Comparison of ENCODE assay signal across 18 cellular contexts in genomic region chr14:33631021-33631420, GRCh38.
A peak's percentile ranks its signal among the peaks of the same experiment; 100 is the strongest.
DNase-seq lines count a peak whose midpoint lies in the region; ATAC-seq and TF ChIP-seq lines count a peak whose summit lies in the region.
"Had no signal": no experiment of that assay in that cellular context is flagged by ENCODE, and none has a peak within 500 bp of the region (broad histone marks: within the 10 kb centered on the region; RNA-seq: fewer than 3 reads in every experiment).

No MANE protein-coding gene starts in this region.

- H3K79me2 ChIP-seq in SK-N-SH (ENCODE audit: insufficient read depth) (no peaks in the 10 kb centered on the region), GM23338 (replicated peaks; ENCODE audit: insufficient read depth) (no peaks in the 10 kb centered on the region)

- H3K4me2 ChIP-seq in SK-N-SH (no peak overlapping the region), GM23338 (peak overlapping the region; percentile 58; the same call in 1 of the 2 replicates)
- H3K4me2 ChIP-seq: BLaER1 had no signal

- H3F3A ChIP-seq in SK-N-SH (replicated peaks; ENCODE audit: insufficient read depth) (no peaks in the 10 kb centered on the region), GM23338 (replicated peaks; ENCODE audit: low read depth) (no peaks in the 10 kb centered on the region)

- DNase-seq in SK-N-SH (no peak), GM23338 (ENCODE audit: low spot score) (no peak), fibroblast of the aortic adventitia (ENCODE audit: low read depth) (peak; percentile 17), SIG-M5 treated with dmso at 0.1 percent for 504 hours (lab: John Stamatoyannopoulos, UW; ENCODE audit: unreplicated experiment) (no peak), heart left ventricle (no peak), glutamatergic neuron (no peak)
- no peak for DNase-seq in effector memory CD8-positive, alpha-beta T cell
- DNase-seq: Caco-2; CD4-positive, CD25-positive, alpha-beta regulatory T cell; CD8-positive, alpha-beta T cell; DMS153; DND-41; HCEC 1CT had no signal

- H3K4me3 ChIP-seq in SK-N-SH (ENCODE audit: low read depth in 2 of 2, low read length in 1 of 2) (no peak overlapping the region), GM23338 (no peak overlapping the region), fibroblast of the aortic adventitia (ENCODE audit: low read depth, low read length) (no peak overlapping the region), heart left ventricle (no peak overlapping the region)
- H3K4me3 ChIP-seq: BLaER1 had no signal

- H3K4me3 Mint-ChIP-seq in GM23338: no peak overlapping the region
- H3K4me3 Mint-ChIP-seq in effector memory CD8-positive, alpha-beta T cell: no peak overlapping the region
- no peak overlapping the region for H3K4me3 Mint-ChIP-seq in glutamatergic neuron (ENCODE audit: unreplicated experiment)
- H3K4me3 Mint-ChIP-seq: B cell; CD4-positive, CD25-positive, alpha-beta regulatory T cell; CD8-positive, alpha-beta T cell had no signal

- H3K27ac Mint-ChIP-seq in GM23338 (no peak overlapping the region; the same call in 1 of the 2 replicates), glutamatergic neuron (ENCODE audit: unreplicated experiment) (no peak overlapping the region)
- no peak overlapping the region for H3K27ac Mint-ChIP-seq in effector memory CD8-positive, alpha-beta T cell
- H3K27ac Mint-ChIP-seq: B cell; CD4-positive, CD25-positive, alpha-beta regulatory T cell; CD8-positive, alpha-beta T cell had no signal

- H2AFZ ChIP-seq in SK-N-SH (ENCODE audit: low read depth): no peak overlapping the region
- H2AFZ ChIP-seq in GM23338: no peak overlapping the region

- no peak for TF ChIP-seq POLR2A in heart left ventricle (IDR thresholded peaks at IDR 0.05)

- H3K27me3 ChIP-seq in SK-N-SH (ENCODE audit: insufficient read depth) (no peaks in the 10 kb centered on the region), GM23338 (ENCODE audit: insufficient read depth) (no peaks in the 10 kb centered on the region), heart left ventricle (no peaks in the 10 kb centered on the region)
- H3K27me3 ChIP-seq: BLaER1 had no signal

- no peak for TF ChIP-seq RAD21 in SK-N-SH (IDR thresholded peaks at IDR 0.05; ENCODE audit: low read length)

- no peaks in the 10 kb centered on the region for H3K4me1 ChIP-seq in SK-N-SH (ENCODE audit: control insufficient read depth in 1 of 2, insufficient read depth in 2 of 2, low read depth in 1 of 2, low read length in 1 of 2)
- peaks cover 17% of the 10 kb centered on the region for H3K4me1 ChIP-seq in GM23338 (ENCODE audit: insufficient read depth)
- no peaks in the 10 kb centered on the region for H3K4me1 ChIP-seq in heart left ventricle
- H3K4me1 ChIP-seq: BLaER1, Caco-2 had no signal

- CTCF ChIA-PET in SK-N-SH (lab: Yijun Ruan, JAX): interaction anchor here (1.1 kb wide), 1 partner anchor 17 kb away, joined by 4 read pairs; no protein-coding TSS in a partner anchor

- intact Hi-C loops in heart left ventricle (cut with DNase I): no loop called here

- H3K9ac ChIP-seq in SK-N-SH: no peak overlapping the region
- H3K9ac ChIP-seq: BLaER1 had no signal

- TF ChIP-seq CTCF in SK-N-SH (IDR thresholded peaks at IDR 0.05) (no peak), GM23338 (conservative IDR thresholded peaks at IDR 0.05; ENCODE audit: low read depth in 2 of 2) (no peak), fibroblast of the aortic adventitia (IDR thresholded peaks at IDR 0.05; ENCODE audit: insufficient read depth, low read length) (no peak), heart left ventricle (IDR thresholded peaks at IDR 0.05) (no peak), glutamatergic neuron (IDR thresholded peaks at IDR 0.05; ENCODE audit: partially characterized antibody, unreplicated experiment) (no peak)

- ATAC-seq in SK-N-SH treated with all-trans-retinoic acid at 6 μM for 48 hours: no peak
- no peak for ATAC-seq in GM23338
- no peak for ATAC-seq in effector memory CD8-positive, alpha-beta T cell (replicated peaks)
- no peak for ATAC-seq in heart left ventricle
- ATAC-seq: CD8-positive, alpha-beta T cell had no signal

- H4K20me1 ChIP-seq in SK-N-SH (ENCODE audit: insufficient read depth) (no peaks in the 10 kb centered on the region), GM23338 (replicated peaks; ENCODE audit: insufficient read depth) (no peaks in the 10 kb centered on the region)
- H4K20me1 ChIP-seq: BLaER1 had no signal

- TF ChIP-seq EP300 in SK-N-SH (IDR thresholded peaks at IDR 0.05; ENCODE audit: borderline replicate concordance in 1 of 2, low read depth in 1 of 2, low read length in 1 of 2): no peak

- H3K36me3 Mint-ChIP-seq in GM23338 (ENCODE audit: low read depth) (no peaks in the 10 kb centered on the region), glutamatergic neuron (ENCODE audit: unreplicated experiment) (no peaks in the 10 kb centered on the region)
- no peaks in the 10 kb centered on the region for H3K36me3 Mint-ChIP-seq in effector memory CD8-positive, alpha-beta T cell (ENCODE audit: insufficient read depth)
- H3K36me3 Mint-ChIP-seq: CD4-positive, CD25-positive, alpha-beta regulatory T cell; CD8-positive, alpha-beta T cell had no signal

- POLR2A ChIA-PET in SK-N-SH (lab: Yijun Ruan, JAX): no interaction called here

- H3K9me3 Mint-ChIP-seq in GM23338 (no peaks in the 10 kb centered on the region), glutamatergic neuron (ENCODE audit: unreplicated experiment) (peaks cover 2% of the 10 kb centered on the region)
- H3K9me3 Mint-ChIP-seq in effector memory CD8-positive, alpha-beta T cell: peaks cover 0 to 9% of the 10 kb centered on the region in 2 donors
- H3K9me3 Mint-ChIP-seq: CD8-positive, alpha-beta T cell had no signal

- 76% methylated on average over 1 of the region's 1 CpG for WGBS in SK-N-SH (ENCODE audit: low lambda C conversion rate)
- WGBS in heart left ventricle, 4 donors: 88 to 97% (median 90%) methylated on average over 1 of the region's 1 CpG

- H3K9me2 ChIP-seq in SK-N-SH (no peaks in the 10 kb centered on the region), GM23338 (ENCODE audit: insufficient read depth) (peaks cover 4% of the 10 kb centered on the region; the same call in 1 of the 2 replicates)

- no peak overlapping the region for H3K27ac ChIP-seq in SK-N-SH (ENCODE audit: low read depth in 2 of 2, low read length in 1 of 2)
- H3K27ac ChIP-seq in GM23338 (ENCODE audit: low read depth): no peak overlapping the region
- H3K27ac ChIP-seq in heart left ventricle: no peak overlapping the region
- H3K27ac ChIP-seq: 22Rv1, BLaER1, C4-2B had no signal

- no peaks in the 10 kb centered on the region for H3K9me3 ChIP-seq in SK-N-SH
- H3K9me3 ChIP-seq in heart left ventricle: no peaks in the 10 kb centered on the region
- H3K9me3 ChIP-seq: BLaER1, Caco-2 had no signal

- H3K36me3 ChIP-seq in SK-N-SH (replicated peaks in 1 of 2; ENCODE audit: control insufficient read depth in 1 of 2, insufficient read depth in 2 of 2, low read length in 1 of 2) (no peaks in the 10 kb centered on the region), GM23338 (ENCODE audit: insufficient read depth) (no peaks in the 10 kb centered on the region), heart left ventricle (no peaks in the 10 kb centered on the region)
- H3K36me3 ChIP-seq: BLaER1 had no signal

- H3K4me1 Mint-ChIP-seq in GM23338: peaks cover 25% of the 10 kb centered on the region
- H3K4me1 Mint-ChIP-seq in effector memory CD8-positive, alpha-beta T cell (ENCODE audit: low read depth in 2 of 2): no peaks in the 10 kb centered on the region
- no peaks in the 10 kb centered on the region for H3K4me1 Mint-ChIP-seq in glutamatergic neuron (ENCODE audit: low read depth, unreplicated experiment)
- H3K4me1 Mint-ChIP-seq: B cell; CD4-positive, CD25-positive, alpha-beta regulatory T cell had no signal

- no peaks in the 10 kb centered on the region for H3K27me3 Mint-ChIP-seq in GM23338 (ENCODE audit: insufficient read depth, low read depth, poor library complexity)
- H3K27me3 Mint-ChIP-seq in effector memory CD8-positive, alpha-beta T cell: no peaks in the 10 kb centered on the region
- H3K27me3 Mint-ChIP-seq in glutamatergic neuron (ENCODE audit: unreplicated experiment): peaks cover 1% of the 10 kb centered on the region
- H3K27me3 Mint-ChIP-seq: B cell had no signal

TF ChIP-seq in SK-N-SH, 30 proteins besides CTCF, POLR2A, EP300 and RAD21 (continues in another document):
- TF ChIP-seq NFIC (IDR thresholded peaks at IDR 0.05; ENCODE audit: borderline replicate concordance) (0 out of 2 replicates have a peak, but pooled peaks have one; percentile 18), FOSL2 (IDR thresholded peaks at IDR 0.05; ENCODE audit: borderline replicate concordance, low read depth) (peak; percentile 27; the same call in 1 of the 2 replicates), MAX (IDR thresholded peaks at IDR 0.05; ENCODE audit: low read depth) (no peak), TAF1 (IDR thresholded peaks at IDR 0.05; ENCODE audit: borderline replicate concordance, low read depth, low read length) (no peak), RXRA (IDR thresholded peaks at IDR 0.05; ENCODE audit: borderline replicate concordance, low read depth) (no peak)

TF ChIP-seq in SK-N-SH treated with all-trans-retinoic acid at 6 μM for 48 hours, 23 proteins besides CTCF, POLR2A, EP300 and RAD21 (continues in another document):
- TF ChIP-seq OSR1 (CRISPR knock-in tag; IDR thresholded peaks at IDR 0.05): no peak
- no peak for TF ChIP-seq ESRRG (CRISPR knock-in tag; IDR thresholded peaks at IDR 0.05)
- TF ChIP-seq CSDC2 (CRISPR knock-in tag; IDR thresholded peaks at IDR 0.05): no peak

TF ChIP-seq in GM23338, 12 proteins besides CTCF, POLR2A, EP300 and RAD21 (continues in another document):
- TF ChIP-seq EZH2phosphoT487 (IDR thresholded peaks at IDR 0.05; ENCODE audit: unreplicated experiment) (no peak), POLR2AphosphoS5 (IDR thresholded peaks at IDR 0.05; ENCODE audit: low read depth) (no peak), ZNF331 (CRISPR knock-in tag; IDR thresholded peaks at IDR 0.05; ENCODE audit: low read depth) (no peak), ZNF114 (CRISPR knock-in tag; IDR thresholded peaks at IDR 0.05) (no peak), EZH2 (IDR thresholded peaks at IDR 0.05; ENCODE audit: low read depth, unreplicated experiment) (no peak), CREB1 (CRISPR knock-in tag; IDR thresholded peaks at IDR 0.05; ENCODE audit: low read depth) (no peak)
- TF ChIP-seq, protein P1, sequence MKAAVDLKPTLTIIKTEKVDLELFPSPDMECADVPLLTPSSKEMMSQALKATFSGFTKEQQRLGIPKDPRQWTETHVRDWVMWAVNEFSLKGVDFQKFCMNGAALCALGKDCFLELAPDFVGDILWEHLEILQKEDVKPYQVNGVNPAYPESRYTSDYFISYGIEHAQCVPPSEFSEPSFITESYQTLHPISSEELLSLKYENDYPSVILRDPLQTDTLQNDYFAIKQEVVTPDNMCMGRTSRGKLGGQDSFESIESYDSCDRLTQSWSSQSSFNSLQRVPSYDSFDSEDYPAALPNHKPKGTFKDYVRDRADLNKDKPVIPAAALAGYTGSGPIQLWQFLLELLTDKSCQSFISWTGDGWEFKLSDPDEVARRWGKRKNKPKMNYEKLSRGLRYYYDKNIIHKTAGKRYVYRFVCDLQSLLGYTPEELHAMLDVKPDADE (IDR thresholded peaks at IDR 0.05): no peak
